Comparison of ENCODE assay signal across 1 cellular context in genomic region chr5:136006767-136007251, GRCh38.
A peak's percentile ranks its signal among the peaks of the same experiment; 100 is the strongest.
TF ChIP-seq lines count a peak whose summit lies in the region.

No MANE protein-coding gene starts in this region.

TF ChIP-seq in SK-N-SH, 30 proteins besides CTCF, POLR2A, EP300 and RAD21:
- no peak for TF ChIP-seq ELF1 (IDR thresholded peaks at IDR 0.05)
- peak; percentile 52; the same call in 1 of the 2 replicates for TF ChIP-seq POLR2AphosphoS5 (IDR thresholded peaks at IDR 0.05; ENCODE audit: low read depth, low read length)
- TF ChIP-seq REST (IDR thresholded peaks at IDR 0.05; ENCODE audit: low read depth, low read length) = no peak
- peak; percentile 80 for TF ChIP-seq TEAD4 (IDR thresholded peaks at IDR 0.05; ENCODE audit: borderline replicate concordance, insufficient read depth)
- peak; percentile 92 for TF ChIP-seq TCF12 (IDR thresholded peaks at IDR 0.05)
- no peak for TF ChIP-seq GABPA (IDR thresholded peaks at IDR 0.05; ENCODE audit: low read depth)
- TF ChIP-seq MXI1 (IDR thresholded peaks at IDR 0.05; ENCODE audit: low read depth, low read length) = no peak
- TF ChIP-seq YY1 (IDR thresholded peaks at IDR 0.05; ENCODE audit: low read depth) = no peak
- no peak for TF ChIP-seq MEF2A (IDR thresholded peaks at IDR 0.05; ENCODE audit: borderline replicate concordance, low read depth)
- no peak for TF ChIP-seq SMC3 (IDR thresholded peaks at IDR 0.05; ENCODE audit: low read depth, low read length)
- 0 out of 2 replicates have a peak, but pooled peaks have one; percentile 58 for TF ChIP-seq MAX (IDR thresholded peaks at IDR 0.05; ENCODE audit: low read depth)
- TF ChIP-seq RXRA (IDR thresholded peaks at IDR 0.05; ENCODE audit: borderline replicate concordance, low read depth) = peak; percentile 58; the same call in 1 of the 2 replicates
- no peak for TF ChIP-seq EZH2phosphoT487 (IDR thresholded peaks at IDR 0.05; ENCODE audit: borderline replicate concordance, low read depth)
- TF ChIP-seq FOXJ3 (CRISPR knock-in tag; IDR thresholded peaks at IDR 0.05) = no peak
- no peak for TF ChIP-seq SIN3A (IDR thresholded peaks at IDR 0.05; ENCODE audit: borderline replicate concordance, low read depth, low read length)
- TF ChIP-seq RCOR1 (IDR thresholded peaks at IDR 0.05; ENCODE audit: low read length) = no peak
- no peak for TF ChIP-seq RFX5 (IDR thresholded peaks at IDR 0.05; ENCODE audit: low read length)
- TF ChIP-seq IRF3 (IDR thresholded peaks at IDR 0.05; ENCODE audit: low read depth, low read length) = no peak
- TF ChIP-seq ZBTB33 (IDR thresholded peaks at IDR 0.05; ENCODE audit: borderline replicate concordance, low read depth) = 0 out of 2 replicates have a peak, but pooled peaks have one; percentile 52
- TF ChIP-seq FOSL2 (IDR thresholded peaks at IDR 0.05; ENCODE audit: borderline replicate concordance, low read depth) = peak; percentile 76
- TF ChIP-seq PBX3 (IDR thresholded peaks at IDR 0.05) = peak; percentile 81
- TF ChIP-seq NFIC (IDR thresholded peaks at IDR 0.05; ENCODE audit: borderline replicate concordance) = peak; percentile 69; the same call in 1 of the 2 replicates
- TF ChIP-seq JUND (IDR thresholded peaks at IDR 0.05) = peak; percentile 83
